Comparison of ENCODE assay signal across 10 cellular contexts in the genomic region with DNA sequence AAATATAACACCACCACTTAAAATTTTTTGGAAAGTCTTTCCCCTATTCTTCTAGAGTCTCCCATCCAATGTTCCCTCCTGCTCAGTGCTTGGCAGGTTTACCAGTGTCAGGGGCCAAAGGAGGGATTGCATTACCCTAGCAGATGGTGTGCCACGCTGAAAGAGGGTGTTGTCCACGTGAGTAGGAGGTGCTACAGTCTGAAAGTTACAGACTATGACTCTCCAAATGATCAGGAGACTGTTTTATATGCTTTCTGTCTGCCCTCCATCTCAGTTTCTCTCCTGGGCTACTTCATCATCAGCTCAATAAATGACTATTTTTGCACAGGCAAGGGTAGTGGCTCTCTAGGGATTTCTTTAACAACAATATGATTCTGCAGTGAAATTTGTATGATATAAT. TPM values are rescaled to one million over a fixed set of nuclear protein-coding genes. Genes with fewer than 3 reads are reported as not detected.
DNase-seq lines count a peak whose midpoint lies in the region; ATAC-seq and TF ChIP-seq lines count a peak whose summit lies in the region.
"Had no signal": no experiment of that assay in that cellular context is flagged by ENCODE, and none has a peak within 500 bp of the region (broad histone marks: within the 10 kb centered on the region; RNA-seq: fewer than 3 reads in every experiment).

No MANE protein-coding gene starts in this region.

- H3K9me3 ChIP-seq in effector memory CD4-positive, alpha-beta T cell (ENCODE audit: control insufficient read depth, low read length): no peaks in the 10 kb centered on the region

- H3K36me3 Mint-ChIP-seq in CD14-positive monocyte: peaks cover 64 to 67% of the 10 kb centered on the region in 2 donors

- no peak overlapping the region for H3K27ac ChIP-seq in effector memory CD4-positive, alpha-beta T cell (ENCODE audit: insufficient read depth, low read length, poor library complexity, severe bottlenecking)

- H3K36me3 ChIP-seq in effector memory CD4-positive, alpha-beta T cell (ENCODE audit: control insufficient read depth, insufficient read depth, low read length): peaks cover 37% of the 10 kb centered on the region

- H3K4me1 Mint-ChIP-seq in CD14-positive monocyte: no peaks in the 10 kb centered on the region

- no peaks in the 10 kb centered on the region for H3K4me1 ChIP-seq in effector memory CD4-positive, alpha-beta T cell (ENCODE audit: control insufficient read depth, insufficient read depth, low read length, poor library complexity, severe bottlenecking)

- peaks cover 0 to 2% (median 0%) of the 10 kb centered on the region in 7 donors for H3K9me3 Mint-ChIP-seq in CD14-positive monocyte
- H3K9me3 Mint-ChIP-seq: dendritic cell treated with granulocyte-macrophage colony-stimulating factor and Interleukin-4, amounts not matched to agents 40 ng/mL and 50 ng/mL, for 4 days; stimulated activated naive B cell treated with anti-CD40 and anti-IgM and Interleukin-4, amounts not matched to agents 10 μg/mL and 1 μg/mL and 100 μg/mL, for 72 hours had no signal

- no peak for TF ChIP-seq CTCF in HFF-Myc (IDR thresholded peaks at IDR 0.05; ENCODE audit: low read depth, low read length, missing control alignments)
- no peak for TF ChIP-seq CTCF in CD14-positive monocyte (IDR thresholded peaks at IDR 0.05)

- H3K27ac Mint-ChIP-seq in CD14-positive monocyte: no peak overlapping the region
- H3K27ac Mint-ChIP-seq: dendritic cell treated with granulocyte-macrophage colony-stimulating factor and Interleukin-4, amounts not matched to agents 40 ng/mL and 50 ng/mL, for 4 days had no signal

- H3K27me3 ChIP-seq in effector memory CD4-positive, alpha-beta T cell (replicated peaks; ENCODE audit: control insufficient read depth, insufficient read depth, low read length, poor library complexity, severe bottlenecking): no peaks in the 10 kb centered on the region

- peaks cover 0 to 2% (median 0%) of the 10 kb centered on the region in 3 donors for H3K27me3 Mint-ChIP-seq in CD14-positive monocyte (ENCODE audit: low read depth in 3 of 3)
- H3K27me3 Mint-ChIP-seq: dendritic cell treated with granulocyte-macrophage colony-stimulating factor and Interleukin-4, amounts not matched to agents 40 ng/mL and 50 ng/mL, for 4 days; stimulated activated naive B cell treated with anti-CD40 and anti-IgM and Interleukin-4, amounts not matched to agents 10 μg/mL and 1 μg/mL and 100 μg/mL, for 72 hours had no signal

- DNase-seq in HFF-Myc (ENCODE audit: extremely low read depth, low read depth) (peak; percentile 11), RPMI7951 (ENCODE audit: low read depth) (peak; percentile 43), fibroblast of peridontal ligament (ENCODE audit: extremely low read depth) (peak; percentile 90), skeletal muscle cell (ENCODE audit: low read depth) (peak; percentile 41), CD14-positive monocyte (ENCODE audit: low spot score) (no peak), iPS-NIHi11 (ENCODE audit: low spot score) (no peak)
- no peak for DNase-seq in effector memory CD4-positive, alpha-beta T cell
- DNase-seq: stimulated activated naive B cell treated with anti-CD40 and anti-IgM and Interleukin-4, amounts not matched to agents 10 μg/mL and 1 μg/mL and 100 μg/mL, for 72 hours had no signal

- H3K4me3 ChIP-seq in HFF-Myc (replicated peaks; ENCODE audit: low read depth, low read length) (no peak overlapping the region), skeletal muscle cell (ENCODE audit: low read depth, low read length) (no peak overlapping the region)
- no peak overlapping the region for H3K4me3 ChIP-seq in effector memory CD4-positive, alpha-beta T cell (ENCODE audit: insufficient read depth, low read depth, low read length, poor library complexity, severe bottlenecking)

- no peak overlapping the region for H3K4me3 Mint-ChIP-seq in CD14-positive monocyte
- H3K4me3 Mint-ChIP-seq: dendritic cell treated with granulocyte-macrophage colony-stimulating factor and Interleukin-4, amounts not matched to agents 40 ng/mL and 50 ng/mL, for 4 days; stimulated activated naive B cell treated with anti-CD40 and anti-IgM and Interleukin-4, amounts not matched to agents 10 μg/mL and 1 μg/mL and 100 μg/mL, for 72 hours had no signal

- intact Hi-C loops in CD14-positive monocyte (cut with micrococcal nuclease): no loop called here

- ATAC-seq in HG03097 (IDR thresholded peaks at IDR 0.05; ENCODE audit: low FRiP score, unreplicated experiment): no peak

RNA-seq across cellular contexts. Expression of gene ANGPTL7, which starts 31.3 kb away (rescaled TPM):
- total RNA-seq in RPMI7951 (2014; rRNA removed; shearing (Covaris generic)): not detected in 2 replicates
- polyA plus RNA-seq in CD14-positive monocyte: not detected

RNA-seq across cellular contexts. Expression of gene EXOSC10, which starts 58.2 kb away (rescaled TPM):
- 76.9 and 105 TPM in 2 replicates for total RNA-seq in RPMI7951 (2014; rRNA removed; shearing (Covaris generic))
- polyA plus RNA-seq in CD14-positive monocyte: 10 to 100 TPM; 24.0 to 27.4 TPM

Comparison
In these comparisons a context has a peak if more than half of its experiments do, and no peak if none do; other contexts are left out.
1. DNase-seq: peak in HFF-Myc (single experiment), RPMI7951 (single experiment), fibroblast of peridontal ligament (single experiment) and skeletal muscle cell (single experiment); none in CD14-positive monocyte (single experiment), effector memory CD4-positive, alpha-beta T cell (0 of 3) and iPS-NIHi11 (single experiment).